1 cellular context compared by ENCODE assay signal in the genomic region with DNA sequence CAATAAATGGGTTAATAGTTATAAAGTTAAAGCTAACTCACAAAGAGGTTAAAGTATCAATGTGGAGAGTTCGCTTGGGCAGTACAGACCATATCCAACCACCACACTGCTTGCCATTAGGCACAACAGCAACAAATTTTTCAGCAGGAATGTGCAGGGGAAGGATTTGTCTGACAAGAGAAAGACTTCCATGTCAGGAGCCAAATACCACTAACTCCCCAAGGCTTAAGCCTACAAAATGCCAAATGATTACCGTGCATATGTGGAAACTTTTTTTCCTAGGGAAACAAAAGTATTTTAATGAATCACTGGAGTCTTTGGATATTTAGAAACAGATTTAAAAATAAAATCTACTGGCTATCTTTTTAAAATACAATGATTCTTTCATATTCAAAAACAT.
TF ChIP-seq lines count a peak whose summit lies in the region.

No MANE protein-coding gene starts in this region.

TF ChIP-seq in A549, 52 proteins besides CTCF, POLR2A, EP300 and RAD21 (continued from another document):
- TF ChIP-seq, protein P1, sequence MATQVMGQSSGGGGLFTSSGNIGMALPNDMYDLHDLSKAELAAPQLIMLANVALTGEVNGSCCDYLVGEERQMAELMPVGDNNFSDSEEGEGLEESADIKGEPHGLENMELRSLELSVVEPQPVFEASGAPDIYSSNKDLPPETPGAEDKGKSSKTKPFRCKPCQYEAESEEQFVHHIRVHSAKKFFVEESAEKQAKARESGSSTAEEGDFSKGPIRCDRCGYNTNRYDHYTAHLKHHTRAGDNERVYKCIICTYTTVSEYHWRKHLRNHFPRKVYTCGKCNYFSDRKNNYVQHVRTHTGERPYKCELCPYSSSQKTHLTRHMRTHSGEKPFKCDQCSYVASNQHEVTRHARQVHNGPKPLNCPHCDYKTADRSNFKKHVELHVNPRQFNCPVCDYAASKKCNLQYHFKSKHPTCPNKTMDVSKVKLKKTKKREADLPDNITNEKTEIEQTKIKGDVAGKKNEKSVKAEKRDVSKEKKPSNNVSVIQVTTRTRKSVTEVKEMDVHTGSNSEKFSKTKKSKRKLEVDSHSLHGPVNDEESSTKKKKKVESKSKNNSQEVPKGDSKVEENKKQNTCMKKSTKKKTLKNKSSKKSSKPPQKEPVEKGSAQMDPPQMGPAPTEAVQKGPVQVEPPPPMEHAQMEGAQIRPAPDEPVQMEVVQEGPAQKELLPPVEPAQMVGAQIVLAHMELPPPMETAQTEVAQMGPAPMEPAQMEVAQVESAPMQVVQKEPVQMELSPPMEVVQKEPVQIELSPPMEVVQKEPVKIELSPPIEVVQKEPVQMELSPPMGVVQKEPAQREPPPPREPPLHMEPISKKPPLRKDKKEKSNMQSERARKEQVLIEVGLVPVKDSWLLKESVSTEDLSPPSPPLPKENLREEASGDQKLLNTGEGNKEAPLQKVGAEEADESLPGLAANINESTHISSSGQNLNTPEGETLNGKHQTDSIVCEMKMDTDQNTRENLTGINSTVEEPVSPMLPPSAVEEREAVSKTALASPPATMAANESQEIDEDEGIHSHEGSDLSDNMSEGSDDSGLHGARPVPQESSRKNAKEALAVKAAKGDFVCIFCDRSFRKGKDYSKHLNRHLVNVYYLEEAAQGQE (IDR thresholded peaks at IDR 0.05): no peak
- TF ChIP-seq HEYL (CRISPR knock-in tag; IDR thresholded peaks at IDR 0.05) (no peak), HOXA7 (CRISPR knock-in tag; IDR thresholded peaks at IDR 0.05) (no peak), ZNF302 (CRISPR knock-in tag; IDR thresholded peaks at IDR 0.05) (no peak), FOSB (CRISPR knock-in tag; IDR thresholded peaks at IDR 0.05) (no peak), TFCP2L1 (CRISPR knock-in tag; IDR thresholded peaks at IDR 0.05) (no peak), MYC (IDR thresholded peaks at IDR 0.05; ENCODE audit: borderline replicate concordance, low read length) (no peak)
- TF ChIP-seq, protein P2, sequence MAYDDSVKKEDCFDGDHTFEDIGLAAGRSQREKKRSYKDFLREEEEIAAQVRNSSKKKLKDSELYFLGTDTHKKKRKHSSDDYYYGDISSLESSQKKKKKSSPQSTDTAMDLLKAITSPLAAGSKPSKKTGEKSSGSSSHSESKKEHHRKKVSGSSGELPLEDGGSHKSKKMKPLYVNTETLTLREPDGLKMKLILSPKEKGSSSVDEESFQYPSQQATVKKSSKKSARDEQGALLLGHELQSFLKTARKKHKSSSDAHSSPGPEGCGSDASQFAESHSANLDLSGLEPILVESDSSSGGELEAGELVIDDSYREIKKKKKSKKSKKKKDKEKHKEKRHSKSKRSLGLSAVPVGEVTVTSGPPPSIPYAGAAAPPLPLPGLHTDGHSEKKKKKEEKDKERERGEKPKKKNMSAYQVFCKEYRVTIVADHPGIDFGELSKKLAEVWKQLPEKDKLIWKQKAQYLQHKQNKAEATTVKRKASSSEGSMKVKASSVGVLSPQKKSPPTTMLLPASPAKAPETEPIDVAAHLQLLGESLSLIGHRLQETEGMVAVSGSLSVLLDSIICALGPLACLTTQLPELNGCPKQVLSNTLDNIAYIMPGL (CRISPR knock-in tag; IDR thresholded peaks at IDR 0.05; ENCODE audit: borderline replicate concordance): no peak
